Comparison of ENCODE assay signal across 19 cellular contexts in the genomic region with DNA sequence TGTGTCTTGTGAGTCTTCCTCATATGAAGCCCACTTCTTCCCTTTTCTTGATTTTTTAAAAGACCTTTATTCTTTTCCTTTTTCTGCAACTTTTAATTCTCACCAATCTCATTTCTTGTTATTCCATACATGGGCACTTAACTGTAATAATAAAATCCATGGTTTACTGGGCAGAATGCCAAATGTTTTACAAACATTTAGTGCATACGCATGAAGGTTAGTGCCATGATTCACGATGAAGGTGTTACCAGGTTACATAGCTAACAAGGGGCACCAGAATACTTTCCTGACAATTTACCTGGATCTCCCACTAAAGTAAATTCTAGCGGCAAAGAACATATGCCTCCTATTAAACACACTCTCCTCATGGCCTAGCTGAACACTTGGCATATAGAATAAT.
"Had no signal": no experiment of that assay in that cellular context is flagged by ENCODE, and none has a peak within 500 bp of the region (broad histone marks: within the 10 kb centered on the region; RNA-seq: fewer than 3 reads in every experiment).

No MANE protein-coding gene starts in this region.

- H3K4me3 Mint-ChIP-seq: activated B cell treated with CpG ODN at 0.5 μM for 24 hours; activated CD8-positive, alpha-beta T cell treated with anti-CD3 and anti-CD28 coated beads, Interleukin-2, amount 10 ng/mL, durations not matched to agents 7 days and 5 days; activated naive CD8-positive, alpha-beta T cell treated with anti-CD3 and anti-CD28 coated beads for 36 hours; stimulated activated effector memory CD8-positive, alpha-beta T cell treated with anti-CD3 and anti-CD28 coated beads, Interleukin-12 subunit alpha, Interleukin-12 subunit beta, amount 100 ng/mL, for 72 hours; T-helper 2 cell treated with Interferon-gamma antibody and Interleukin-4, amounts not matched to agents 5 μg/mL and 100 μg/mL, for 36 hours had no signal

- H3K27me3 Mint-ChIP-seq: activated B cell treated with CpG ODN at 0.5 μM for 24 hours; activated naive CD8-positive, alpha-beta T cell treated with anti-CD3 and anti-CD28 coated beads for 36 hours had no signal

- H3K27ac Mint-ChIP-seq: activated B cell treated with CpG ODN at 0.5 μM for 24 hours; activated CD8-positive, alpha-beta T cell treated with anti-CD3 and anti-CD28 coated beads, Interleukin-2, amount 10 ng/mL, durations not matched to agents 7 days and 5 days; activated naive CD8-positive, alpha-beta T cell treated with anti-CD3 and anti-CD28 coated beads for 36 hours; stimulated activated effector memory CD8-positive, alpha-beta T cell treated with anti-CD3 and anti-CD28 coated beads, Interleukin-12 subunit alpha, Interleukin-12 subunit beta, amount 100 ng/mL, for 72 hours; T-helper 2 cell treated with Interferon-gamma antibody and Interleukin-4, amounts not matched to agents 5 μg/mL and 100 μg/mL, for 36 hours had no signal

- DNase-seq: activated B cell treated with CpG ODN at 0.5 μM for 24 hours; activated CD4-positive, alpha-beta T cell treated with anti-CD3 and anti-CD28 coated beads for 48 hours; activated CD8-positive, alpha-beta memory T cell treated with anti-CD3 and anti-CD28 coated beads, Interleukin-2, amount 50 U/mL, for 4 hours; activated CD8-positive, alpha-beta T cell treated with anti-CD3 and anti-CD28 coated beads, Interleukin-2, amount 10 ng/mL, durations not matched to agents 7 days and 5 days; activated gamma-delta T cell; activated naive CD8-positive, alpha-beta T cell treated with anti-CD3 and anti-CD28 coated beads for 36 hours; activated T-cell treated with anti-CD3 and anti-CD28 coated beads, Interleukin-2, amount 50 U/mL, for 48 hours; amygdala; body of pancreas; central memory CD4-positive, alpha-beta T cell; colonic mucosa; effector CD4-positive, alpha-beta T cell; foreskin fibroblast; hypothalamus; psoas muscle; stimulated activated CD4-positive, alpha-beta T cell treated with anti-CD3 and anti-CD28 coated beads, Interleukin-12 subunit alpha, Interleukin-12 subunit beta, amount 100 ng/mL, for 4 hours; stimulated activated CD4-positive, alpha-beta T cell treated with anti-CD3 and anti-CD28 coated beads, Interleukin-2, amount 100 ng/mL, for 24 hours had no signal

- H3K9me3 Mint-ChIP-seq: activated B cell treated with CpG ODN at 0.5 μM for 24 hours; activated naive CD8-positive, alpha-beta T cell treated with anti-CD3 and anti-CD28 coated beads for 36 hours; stimulated activated effector memory CD8-positive, alpha-beta T cell treated with anti-CD3 and anti-CD28 coated beads, Interleukin-12 subunit alpha, Interleukin-12 subunit beta, amount 100 ng/mL, for 72 hours; T-helper 2 cell treated with Interferon-gamma antibody and Interleukin-4, amounts not matched to agents 5 μg/mL and 100 μg/mL, for 36 hours had no signal

- ATAC-seq: activated CD8-positive, alpha-beta T cell treated with anti-CD3 and anti-CD28 coated beads, Interleukin-2, amount 10 ng/mL, durations not matched to agents 7 days and 5 days; body of pancreas; psoas muscle; stimulated activated effector memory CD8-positive, alpha-beta T cell treated with anti-CD3 and anti-CD28 coated beads, Interleukin-12 subunit alpha, Interleukin-12 subunit beta, amount 100 ng/mL, for 72 hours had no signal
